Comparison of ENCODE assay signal across 2 cellular contexts in genomic region chr1:44679468-44679867, GRCh38.
A peak's percentile ranks its signal among the peaks of the same experiment; 100 is the strongest.
TF ChIP-seq lines count a peak whose summit lies in the region.

No MANE protein-coding gene starts in this region.

TF ChIP-seq in H1, 55 proteins besides CTCF, POLR2A, EP300 and RAD21:
- TF ChIP-seq ASH2L (IDR thresholded peaks at IDR 0.05; ENCODE audit: low read length) (no peak), FOSL1 (IDR thresholded peaks at IDR 0.05; ENCODE audit: insufficient read depth, low read depth, low read length) (no peak), TAF1 (IDR thresholded peaks at IDR 0.05; ENCODE audit: low read depth, low read length) (no peak), RNF2 (IDR thresholded peaks at IDR 0.05; ENCODE audit: borderline replicate concordance, low read depth, low read length, missing control alignments, poor library complexity, severe bottlenecking) (no peak), KDM4A (IDR thresholded peaks at IDR 0.05; ENCODE audit: low read depth, low read length, severe bottlenecking) (no peak), PHF8 (conservative IDR thresholded peaks at IDR 0.05; ENCODE audit: low read depth, low read length) (no peak), SAP30 (IDR thresholded peaks at IDR 0.05; ENCODE audit: insufficient read depth, insufficient replicate concordance, low read length) (no peak), KDM1A (IDR thresholded peaks at IDR 0.05; ENCODE audit: borderline replicate concordance, low read length) (no peak), EZH2 (IDR thresholded peaks at IDR 0.05; ENCODE audit: low read depth, low read length, severe bottlenecking) (no peak), KDM5A (IDR thresholded peaks at IDR 0.05; ENCODE audit: low read length) (no peak), SIN3A (conservative IDR thresholded peaks at IDR 0.05 in 1 of 2, IDR thresholded peaks at IDR 0.05 in 1 of 2; ENCODE audit: low read depth in 1 of 2, low read length in 2 of 2) (no peak), EGR1 (IDR thresholded peaks at IDR 0.05; ENCODE audit: borderline replicate concordance, low read depth, low read length) (no peak), SP2 (IDR thresholded peaks at IDR 0.05; ENCODE audit: low read length) (no peak)
- TF ChIP-seq, protein P1, sequence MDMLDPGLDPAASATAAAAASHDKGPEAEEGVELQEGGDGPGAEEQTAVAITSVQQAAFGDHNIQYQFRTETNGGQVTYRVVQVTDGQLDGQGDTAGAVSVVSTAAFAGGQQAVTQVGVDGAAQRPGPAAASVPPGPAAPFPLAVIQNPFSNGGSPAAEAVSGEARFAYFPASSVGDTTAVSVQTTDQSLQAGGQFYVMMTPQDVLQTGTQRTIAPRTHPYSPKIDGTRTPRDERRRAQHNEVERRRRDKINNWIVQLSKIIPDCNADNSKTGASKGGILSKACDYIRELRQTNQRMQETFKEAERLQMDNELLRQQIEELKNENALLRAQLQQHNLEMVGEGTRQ (IDR thresholded peaks at IDR 0.05; ENCODE audit: low read length): no peak
- TF ChIP-seq, protein P2, sequence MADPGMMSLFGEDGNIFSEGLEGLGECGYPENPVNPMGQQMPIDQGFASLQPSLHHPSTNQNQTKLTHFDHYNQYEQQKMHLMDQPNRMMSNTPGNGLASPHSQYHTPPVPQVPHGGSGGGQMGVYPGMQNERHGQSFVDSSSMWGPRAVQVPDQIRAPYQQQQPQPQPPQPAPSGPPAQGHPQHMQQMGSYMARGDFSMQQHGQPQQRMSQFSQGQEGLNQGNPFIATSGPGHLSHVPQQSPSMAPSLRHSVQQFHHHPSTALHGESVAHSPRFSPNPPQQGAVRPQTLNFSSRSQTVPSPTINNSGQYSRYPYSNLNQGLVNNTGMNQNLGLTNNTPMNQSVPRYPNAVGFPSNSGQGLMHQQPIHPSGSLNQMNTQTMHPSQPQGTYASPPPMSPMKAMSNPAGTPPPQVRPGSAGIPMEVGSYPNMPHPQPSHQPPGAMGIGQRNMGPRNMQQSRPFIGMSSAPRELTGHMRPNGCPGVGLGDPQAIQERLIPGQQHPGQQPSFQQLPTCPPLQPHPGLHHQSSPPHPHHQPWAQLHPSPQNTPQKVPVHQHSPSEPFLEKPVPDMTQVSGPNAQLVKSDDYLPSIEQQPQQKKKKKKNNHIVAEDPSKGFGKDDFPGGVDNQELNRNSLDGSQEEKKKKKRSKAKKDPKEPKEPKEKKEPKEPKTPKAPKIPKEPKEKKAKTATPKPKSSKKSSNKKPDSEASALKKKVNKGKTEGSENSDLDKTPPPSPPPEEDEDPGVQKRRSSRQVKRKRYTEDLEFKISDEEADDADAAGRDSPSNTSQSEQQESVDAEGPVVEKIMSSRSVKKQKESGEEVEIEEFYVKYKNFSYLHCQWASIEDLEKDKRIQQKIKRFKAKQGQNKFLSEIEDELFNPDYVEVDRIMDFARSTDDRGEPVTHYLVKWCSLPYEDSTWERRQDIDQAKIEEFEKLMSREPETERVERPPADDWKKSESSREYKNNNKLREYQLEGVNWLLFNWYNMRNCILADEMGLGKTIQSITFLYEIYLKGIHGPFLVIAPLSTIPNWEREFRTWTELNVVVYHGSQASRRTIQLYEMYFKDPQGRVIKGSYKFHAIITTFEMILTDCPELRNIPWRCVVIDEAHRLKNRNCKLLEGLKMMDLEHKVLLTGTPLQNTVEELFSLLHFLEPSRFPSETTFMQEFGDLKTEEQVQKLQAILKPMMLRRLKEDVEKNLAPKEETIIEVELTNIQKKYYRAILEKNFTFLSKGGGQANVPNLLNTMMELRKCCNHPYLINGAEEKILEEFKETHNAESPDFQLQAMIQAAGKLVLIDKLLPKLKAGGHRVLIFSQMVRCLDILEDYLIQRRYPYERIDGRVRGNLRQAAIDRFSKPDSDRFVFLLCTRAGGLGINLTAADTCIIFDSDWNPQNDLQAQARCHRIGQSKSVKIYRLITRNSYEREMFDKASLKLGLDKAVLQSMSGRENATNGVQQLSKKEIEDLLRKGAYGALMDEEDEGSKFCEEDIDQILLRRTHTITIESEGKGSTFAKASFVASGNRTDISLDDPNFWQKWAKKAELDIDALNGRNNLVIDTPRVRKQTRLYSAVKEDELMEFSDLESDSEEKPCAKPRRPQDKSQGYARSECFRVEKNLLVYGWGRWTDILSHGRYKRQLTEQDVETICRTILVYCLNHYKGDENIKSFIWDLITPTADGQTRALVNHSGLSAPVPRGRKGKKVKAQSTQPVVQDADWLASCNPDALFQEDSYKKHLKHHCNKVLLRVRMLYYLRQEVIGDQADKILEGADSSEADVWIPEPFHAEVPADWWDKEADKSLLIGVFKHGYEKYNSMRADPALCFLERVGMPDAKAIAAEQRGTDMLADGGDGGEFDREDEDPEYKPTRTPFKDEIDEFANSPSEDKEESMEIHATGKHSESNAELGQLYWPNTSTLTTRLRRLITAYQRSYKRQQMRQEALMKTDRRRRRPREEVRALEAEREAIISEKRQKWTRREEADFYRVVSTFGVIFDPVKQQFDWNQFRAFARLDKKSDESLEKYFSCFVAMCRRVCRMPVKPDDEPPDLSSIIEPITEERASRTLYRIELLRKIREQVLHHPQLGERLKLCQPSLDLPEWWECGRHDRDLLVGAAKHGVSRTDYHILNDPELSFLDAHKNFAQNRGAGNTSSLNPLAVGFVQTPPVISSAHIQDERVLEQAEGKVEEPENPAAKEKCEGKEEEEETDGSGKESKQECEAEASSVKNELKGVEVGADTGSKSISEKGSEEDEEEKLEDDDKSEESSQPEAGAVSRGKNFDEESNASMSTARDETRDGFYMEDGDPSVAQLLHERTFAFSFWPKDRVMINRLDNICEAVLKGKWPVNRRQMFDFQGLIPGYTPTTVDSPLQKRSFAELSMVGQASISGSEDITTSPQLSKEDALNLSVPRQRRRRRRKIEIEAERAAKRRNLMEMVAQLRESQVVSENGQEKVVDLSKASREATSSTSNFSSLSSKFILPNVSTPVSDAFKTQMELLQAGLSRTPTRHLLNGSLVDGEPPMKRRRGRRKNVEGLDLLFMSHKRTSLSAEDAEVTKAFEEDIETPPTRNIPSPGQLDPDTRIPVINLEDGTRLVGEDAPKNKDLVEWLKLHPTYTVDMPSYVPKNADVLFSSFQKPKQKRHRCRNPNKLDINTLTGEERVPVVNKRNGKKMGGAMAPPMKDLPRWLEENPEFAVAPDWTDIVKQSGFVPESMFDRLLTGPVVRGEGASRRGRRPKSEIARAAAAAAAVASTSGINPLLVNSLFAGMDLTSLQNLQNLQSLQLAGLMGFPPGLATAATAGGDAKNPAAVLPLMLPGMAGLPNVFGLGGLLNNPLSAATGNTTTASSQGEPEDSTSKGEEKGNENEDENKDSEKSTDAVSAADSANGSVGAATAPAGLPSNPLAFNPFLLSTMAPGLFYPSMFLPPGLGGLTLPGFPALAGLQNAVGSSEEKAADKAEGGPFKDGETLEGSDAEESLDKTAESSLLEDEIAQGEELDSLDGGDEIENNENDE (IDR thresholded peaks at IDR 0.05; ENCODE audit: insufficient replicate concordance, low read length): no peak

TF ChIP-seq in HepG2, 621 proteins besides CTCF, POLR2A, EP300 and RAD21 (continues in another document):
- TF ChIP-seq SCMH1 (CRISPR knock-in tag; IDR thresholded peaks at IDR 0.05; ENCODE audit: borderline replicate concordance) (no peak), DPF2 (CRISPR knock-in tag; IDR thresholded peaks at IDR 0.05; ENCODE audit: borderline replicate concordance, low read depth) (0 out of 2 replicates have a peak, but pooled peaks have one; percentile 46), ZBTB33 (CRISPR knock-in tag; IDR thresholded peaks at IDR 0.05) (peak; percentile 98), TRIM22 (IDR thresholded peaks at IDR 0.05) (no peak), ZBTB38 (CRISPR knock-in tag; IDR thresholded peaks at IDR 0.05) (peak; percentile 96), LCORL (IDR thresholded peaks at IDR 0.05) (no peak), LCORL (CRISPR knock-in tag; IDR thresholded peaks at IDR 0.05) (no peak), RFX5 (IDR thresholded peaks at IDR 0.05; ENCODE audit: low read depth, low read length) (no peak), ZBTB14 (CRISPR knock-in tag; IDR thresholded peaks at IDR 0.05) (no peak), NPAS2 (CRISPR knock-in tag; IDR thresholded peaks at IDR 0.05; ENCODE audit: borderline replicate concordance) (0 out of 2 replicates have a peak, but pooled peaks have one; percentile 41), CCDC6 (CRISPR knock-in tag; IDR thresholded peaks at IDR 0.05) (no peak), TCF12 (IDR thresholded peaks at IDR 0.05) (no peak), TCF12 (CRISPR knock-in tag; IDR thresholded peaks at IDR 0.05) (no peak), ETV5 (CRISPR knock-in tag; IDR thresholded peaks at IDR 0.05; ENCODE audit: borderline replicate concordance) (peak; percentile 64; the same call in 1 of the 2 replicates), WIZ (CRISPR knock-in tag; IDR thresholded peaks at IDR 0.05) (no peak), SAP130 (CRISPR knock-in tag; IDR thresholded peaks at IDR 0.05; ENCODE audit: low read depth) (0 out of 2 replicates have a peak, but pooled peaks have one; percentile 21), ZNF335 (CRISPR knock-in tag; IDR thresholded peaks at IDR 0.05) (no peak), THAP7 (CRISPR knock-in tag; IDR thresholded peaks at IDR 0.05) (peak; percentile 75; the same call in 1 of the 2 replicates), FOXK1 (CRISPR knock-in tag; IDR thresholded peaks at IDR 0.05; ENCODE audit: borderline replicate concordance, low read depth) (no peak), TBX2 (CRISPR knock-in tag; IDR thresholded peaks at IDR 0.05; ENCODE audit: borderline replicate concordance) (peak; percentile 32; the same call in 1 of the 2 replicates)
- TF ChIP-seq, protein P3, sequence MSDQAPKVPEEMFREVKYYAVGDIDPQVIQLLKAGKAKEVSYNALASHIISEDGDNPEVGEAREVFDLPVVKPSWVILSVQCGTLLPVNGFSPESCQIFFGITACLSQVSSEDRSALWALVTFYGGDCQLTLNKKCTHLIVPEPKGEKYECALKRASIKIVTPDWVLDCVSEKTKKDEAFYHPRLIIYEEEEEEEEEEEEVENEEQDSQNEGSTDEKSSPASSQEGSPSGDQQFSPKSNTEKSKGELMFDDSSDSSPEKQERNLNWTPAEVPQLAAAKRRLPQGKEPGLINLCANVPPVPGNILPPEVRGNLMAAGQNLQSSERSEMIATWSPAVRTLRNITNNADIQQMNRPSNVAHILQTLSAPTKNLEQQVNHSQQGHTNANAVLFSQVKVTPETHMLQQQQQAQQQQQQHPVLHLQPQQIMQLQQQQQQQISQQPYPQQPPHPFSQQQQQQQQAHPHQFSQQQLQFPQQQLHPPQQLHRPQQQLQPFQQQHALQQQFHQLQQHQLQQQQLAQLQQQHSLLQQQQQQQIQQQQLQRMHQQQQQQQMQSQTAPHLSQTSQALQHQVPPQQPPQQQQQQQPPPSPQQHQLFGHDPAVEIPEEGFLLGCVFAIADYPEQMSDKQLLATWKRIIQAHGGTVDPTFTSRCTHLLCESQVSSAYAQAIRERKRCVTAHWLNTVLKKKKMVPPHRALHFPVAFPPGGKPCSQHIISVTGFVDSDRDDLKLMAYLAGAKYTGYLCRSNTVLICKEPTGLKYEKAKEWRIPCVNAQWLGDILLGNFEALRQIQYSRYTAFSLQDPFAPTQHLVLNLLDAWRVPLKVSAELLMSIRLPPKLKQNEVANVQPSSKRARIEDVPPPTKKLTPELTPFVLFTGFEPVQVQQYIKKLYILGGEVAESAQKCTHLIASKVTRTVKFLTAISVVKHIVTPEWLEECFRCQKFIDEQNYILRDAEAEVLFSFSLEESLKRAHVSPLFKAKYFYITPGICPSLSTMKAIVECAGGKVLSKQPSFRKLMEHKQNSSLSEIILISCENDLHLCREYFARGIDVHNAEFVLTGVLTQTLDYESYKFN (CRISPR knock-in tag; conservative IDR thresholded peaks at IDR 0.05): peak; percentile 71
- TF ChIP-seq, protein P4, sequence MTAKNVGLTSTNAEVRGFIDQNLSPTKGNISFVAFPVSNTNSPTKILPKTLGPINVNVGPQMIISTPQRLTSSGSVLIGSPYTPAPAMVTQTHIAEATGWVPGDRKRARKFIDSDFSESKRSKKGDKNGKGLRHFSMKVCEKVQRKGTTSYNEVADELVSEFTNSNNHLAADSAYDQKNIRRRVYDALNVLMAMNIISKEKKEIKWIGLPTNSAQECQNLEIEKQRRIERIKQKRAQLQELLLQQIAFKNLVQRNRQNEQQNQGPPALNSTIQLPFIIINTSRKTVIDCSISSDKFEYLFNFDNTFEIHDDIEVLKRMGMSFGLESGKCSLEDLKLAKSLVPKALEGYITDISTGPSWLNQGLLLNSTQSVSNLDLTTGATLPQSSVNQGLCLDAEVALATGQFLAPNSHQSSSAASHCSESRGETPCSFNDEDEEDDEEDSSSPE (CRISPR knock-in tag; IDR thresholded peaks at IDR 0.05): no peak
